In genomic region chr10:35685402-35685801, GRCh38 we compare ENCODE assay signal across 2 cellular contexts.
TF ChIP-seq lines count a peak whose summit lies in the region.

No MANE protein-coding gene starts in this region.

TF ChIP-seq in SK-N-SH, 30 proteins besides CTCF, POLR2A, EP300 and RAD21 (continued from another document):
- no peak for TF ChIP-seq USF2 (IDR thresholded peaks at IDR 0.05; ENCODE audit: borderline replicate concordance, low read depth, low read length)
- no peak for TF ChIP-seq RXRA (IDR thresholded peaks at IDR 0.05; ENCODE audit: borderline replicate concordance, low read depth)
- TF ChIP-seq ELF1 (IDR thresholded peaks at IDR 0.05), result no peak
- TF ChIP-seq TCF12 (IDR thresholded peaks at IDR 0.05), result no peak
- no peak for TF ChIP-seq PBX3 (IDR thresholded peaks at IDR 0.05)
- TF ChIP-seq JUND (IDR thresholded peaks at IDR 0.05), result no peak
- TF ChIP-seq MAX (IDR thresholded peaks at IDR 0.05; ENCODE audit: low read depth), result no peak
- no peak for TF ChIP-seq SIN3A (IDR thresholded peaks at IDR 0.05; ENCODE audit: borderline replicate concordance, low read depth, low read length)
- TF ChIP-seq GABPA (IDR thresholded peaks at IDR 0.05; ENCODE audit: low read depth), result no peak
- TF ChIP-seq FOSL2 (IDR thresholded peaks at IDR 0.05; ENCODE audit: borderline replicate concordance, low read depth), result no peak
- no peak for TF ChIP-seq NFIC (IDR thresholded peaks at IDR 0.05; ENCODE audit: borderline replicate concordance)
- TF ChIP-seq USF1 (IDR thresholded peaks at IDR 0.05; ENCODE audit: borderline replicate concordance, low read depth), result no peak
- no peak for TF ChIP-seq RFX5 (IDR thresholded peaks at IDR 0.05; ENCODE audit: low read length)
- no peak for TF ChIP-seq IRF3 (IDR thresholded peaks at IDR 0.05; ENCODE audit: low read depth, low read length)

TF ChIP-seq in SK-N-SH treated with all-trans-retinoic acid at 6 μM for 48 hours, 23 proteins besides CTCF, POLR2A, EP300 and RAD21 (continued from another document):
- no peak for TF ChIP-seq ZNF8 (CRISPR knock-in tag; IDR thresholded peaks at IDR 0.05)
- TF ChIP-seq ESRRG (CRISPR knock-in tag; IDR thresholded peaks at IDR 0.05), result no peak
- TF ChIP-seq TOX (CRISPR knock-in tag; IDR thresholded peaks at IDR 0.05; ENCODE audit: borderline replicate concordance), result no peak
- TF ChIP-seq ARNTL (CRISPR knock-in tag; IDR thresholded peaks at IDR 0.05; ENCODE audit: borderline replicate concordance, low read depth), result no peak
- TF ChIP-seq ZNF565 (CRISPR knock-in tag; conservative IDR thresholded peaks at IDR 0.05; ENCODE audit: low read depth), result no peak
- no peak for TF ChIP-seq POU6F1 (CRISPR knock-in tag; IDR thresholded peaks at IDR 0.05; ENCODE audit: borderline replicate concordance, low read depth)
- TF ChIP-seq GLIS3 (CRISPR knock-in tag; IDR thresholded peaks at IDR 0.05), result no peak
- no peak for TF ChIP-seq TSHZ2 (CRISPR knock-in tag; IDR thresholded peaks at IDR 0.05)
- TF ChIP-seq ZNF70 (CRISPR knock-in tag; IDR thresholded peaks at IDR 0.05), result no peak
- no peak for TF ChIP-seq CREB5 (CRISPR knock-in tag; IDR thresholded peaks at IDR 0.05; ENCODE audit: low read depth)
- TF ChIP-seq BACH2 (CRISPR knock-in tag; IDR thresholded peaks at IDR 0.05; ENCODE audit: borderline replicate concordance), result no peak
- no peak for TF ChIP-seq OSR1 (CRISPR knock-in tag; IDR thresholded peaks at IDR 0.05)
- no peak for TF ChIP-seq CSDC2 (CRISPR knock-in tag; IDR thresholded peaks at IDR 0.05)
